Comparison of ENCODE assay signal across 20 cellular contexts in genomic region chr7:82595176-82595575, GRCh38.
DNase-seq lines count a peak whose midpoint lies in the region; ATAC-seq and TF ChIP-seq lines count a peak whose summit lies in the region.
"Had no signal": no experiment of that assay in that cellular context is flagged by ENCODE, and none has a peak within 500 bp of the region (broad histone marks: within the 10 kb centered on the region; RNA-seq: fewer than 3 reads in every experiment).

No MANE protein-coding gene starts in this region.

- H3K36me3 ChIP-seq in SK-N-SH (replicated peaks in 1 of 2; ENCODE audit: control insufficient read depth in 1 of 2, insufficient read depth in 2 of 2, low read length in 1 of 2) = no peaks in the 10 kb centered on the region
- H3K36me3 ChIP-seq: cardiac muscle cell, pancreas had no signal

- TF ChIP-seq CTCF in SK-N-SH (IDR thresholded peaks at IDR 0.05) = no peak

- H2AFZ ChIP-seq in SK-N-SH (ENCODE audit: low read depth) = no peak overlapping the region

- TF ChIP-seq EP300 in SK-N-SH (IDR thresholded peaks at IDR 0.05; ENCODE audit: borderline replicate concordance in 1 of 2, low read depth in 1 of 2, low read length in 1 of 2) = no peak

- CTCF ChIA-PET in SK-N-SH (lab: Yijun Ruan, JAX) = interaction anchor here (2.9 kb wide), 1 partner anchor 10 kb away, joined by 18 read pairs; no protein-coding TSS in a partner anchor

- no peaks in the 10 kb centered on the region for H3K9me3 ChIP-seq in SK-N-SH
- H3K9me3 ChIP-seq: pancreas had no signal

- no peak for DNase-seq in SK-N-SH
- peak; percentile 57 for DNase-seq in NCI-H748 (lab: John Stamatoyannopoulos, UW; ENCODE audit: unreplicated experiment)
- peak; percentile 29 for DNase-seq in dermis blood vessel endothelial cell
- DNase-seq in stimulated activated CD4-positive, alpha-beta T cell treated with anti-CD3 and anti-CD28 coated beads, Interleukin-12 subunit alpha, Interleukin-12 subunit beta, amount 100 ng/mL, for 4 hours = no peak
- DNase-seq: ACHN; activated CD4-positive, alpha-beta memory T cell treated with anti-CD3 and anti-CD28 coated beads for 36 hours; activated naive CD8-positive, alpha-beta T cell treated with anti-CD3 and anti-CD28 coated beads for 36 hours; activated T-cell treated with anti-CD3 and anti-CD28 coated beads, Interleukin-2, amount 50 U/mL, for 48 hours; CD4-positive, alpha-beta memory T cell; effector CD4-positive, alpha-beta T cell; left ventricle myocardium superior; NCI-H526 treated with DMSO at 0.1 percent for 48 hours; pancreas had no signal

- ATAC-seq in SK-N-SH treated with all-trans-retinoic acid at 6 μM for 48 hours (no peak), GM21447 (IDR thresholded peaks at IDR 0.05; ENCODE audit: unreplicated experiment) (no peak), GM18498 (IDR thresholded peaks at IDR 0.05; ENCODE audit: unreplicated experiment) (no peak), GM18861 (IDR thresholded peaks at IDR 0.05; ENCODE audit: unreplicated experiment) (no peak)
- ATAC-seq: HepG2; left ventricle myocardium superior; stimulated activated memory B cell treated with anti-CD40 and anti-IgM and Interleukin-4, amounts not matched to agents 10 μg/mL and 1 μg/mL and 100 μg/mL, for 72 hours had no signal

- H3F3A ChIP-seq in SK-N-SH (replicated peaks; ENCODE audit: insufficient read depth) = no peaks in the 10 kb centered on the region

- H3K27me3 ChIP-seq in SK-N-SH (ENCODE audit: insufficient read depth) = no peaks in the 10 kb centered on the region
- H3K27me3 ChIP-seq: cardiac muscle cell, pancreas had no signal

- no peak overlapping the region for H3K4me2 ChIP-seq in SK-N-SH

- no peak overlapping the region for H3K27ac ChIP-seq in SK-N-SH (ENCODE audit: low read depth in 2 of 2, low read length in 1 of 2)
- H3K27ac ChIP-seq: cardiac muscle cell, pancreas had no signal

- no peaks in the 10 kb centered on the region for H4K20me1 ChIP-seq in SK-N-SH (ENCODE audit: insufficient read depth)

- peaks cover 0 to 6% of the 10 kb centered on the region in 2 experiments; a peak in 3 of 4 replicates for H3K4me1 ChIP-seq in SK-N-SH (ENCODE audit: control insufficient read depth in 1 of 2, insufficient read depth in 2 of 2, low read depth in 1 of 2, low read length in 1 of 2)
- H3K4me1 ChIP-seq: pancreas had no signal

- H3K9ac ChIP-seq in SK-N-SH = no peak overlapping the region

- no peak overlapping the region for H3K4me3 ChIP-seq in SK-N-SH (ENCODE audit: low read depth in 2 of 2, low read length in 1 of 2)
- H3K4me3 ChIP-seq: cardiac muscle cell, pancreas had no signal

- H3K79me2 ChIP-seq in SK-N-SH (ENCODE audit: insufficient read depth) = no peaks in the 10 kb centered on the region

- no peak for TF ChIP-seq RAD21 in SK-N-SH (IDR thresholded peaks at IDR 0.05; ENCODE audit: low read length)

- POLR2A ChIA-PET in SK-N-SH (lab: Yijun Ruan, JAX) = no interaction called here

- H3K9me2 ChIP-seq in SK-N-SH = no peaks in the 10 kb centered on the region

TF ChIP-seq in SK-N-SH, 30 proteins besides CTCF, POLR2A, EP300 and RAD21:
- TF ChIP-seq CHD2 (IDR thresholded peaks at IDR 0.05; ENCODE audit: low read length, partially characterized antibody) = no peak
- TF ChIP-seq, protein P1, sequence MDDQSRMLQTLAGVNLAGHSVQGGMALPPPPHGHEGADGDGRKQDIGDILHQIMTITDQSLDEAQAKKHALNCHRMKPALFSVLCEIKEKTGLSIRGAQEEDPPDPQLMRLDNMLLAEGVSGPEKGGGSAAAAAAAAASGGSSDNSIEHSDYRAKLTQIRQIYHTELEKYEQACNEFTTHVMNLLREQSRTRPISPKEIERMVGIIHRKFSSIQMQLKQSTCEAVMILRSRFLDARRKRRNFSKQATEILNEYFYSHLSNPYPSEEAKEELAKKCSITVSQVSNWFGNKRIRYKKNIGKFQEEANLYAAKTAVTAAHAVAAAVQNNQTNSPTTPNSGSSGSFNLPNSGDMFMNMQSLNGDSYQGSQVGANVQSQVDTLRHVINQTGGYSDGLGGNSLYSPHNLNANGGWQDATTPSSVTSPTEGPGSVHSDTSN (IDR thresholded peaks at IDR 0.05) = peak; percentile 28; the same call in 1 of the 2 replicates

TF ChIP-seq in SK-N-SH treated with all-trans-retinoic acid at 6 μM for 48 hours, 23 proteins besides CTCF, POLR2A, EP300 and RAD21:
- TF ChIP-seq BACH2 (CRISPR knock-in tag; IDR thresholded peaks at IDR 0.05; ENCODE audit: borderline replicate concordance) = no peak

Comparison
In these comparisons a context has a peak if more than half of its experiments do, and no peak if none do; other contexts are left out.
1. DNase-seq: peak in NCI-H748 (single experiment) and dermis blood vessel endothelial cell (single experiment); none in SK-N-SH (single experiment) and stimulated activated CD4-positive, alpha-beta T cell treated with anti-CD3 and anti-CD28 coated beads, Interleukin-12 subunit alpha, Interleukin-12 subunit beta, amount 100 ng/mL, for 4 hours (single experiment).